In the genomic region with DNA sequence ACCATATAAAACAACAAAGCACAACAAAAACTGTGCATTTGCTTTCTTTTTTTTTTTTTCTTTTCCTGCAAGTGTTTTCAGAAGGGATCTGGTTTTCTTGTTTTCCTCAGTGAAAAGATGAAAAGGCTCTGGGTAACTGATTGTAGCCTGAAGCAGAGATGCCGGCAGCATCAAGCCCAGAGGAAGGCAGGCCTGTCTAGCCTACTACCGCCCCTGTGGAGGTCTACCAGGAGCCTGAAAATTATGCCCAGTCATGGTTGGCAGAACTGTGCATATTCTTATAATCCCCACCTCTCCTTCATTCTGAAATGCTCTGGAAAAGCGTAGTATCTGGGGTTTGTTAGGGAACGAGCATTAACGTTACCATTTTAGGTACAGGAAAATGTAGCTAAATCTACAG, we compare ENCODE assay signal across 1 cellular context.
TF ChIP-seq lines count a peak whose summit lies in the region.

No MANE protein-coding gene starts in this region.

TF ChIP-seq in IMR-90, 13 proteins besides CTCF, POLR2A, EP300 and RAD21:
- TF ChIP-seq CHD1 (IDR thresholded peaks at IDR 0.05; ENCODE audit: low read depth, low read length) (no peak), RFX5 (IDR thresholded peaks at IDR 0.05; ENCODE audit: low read depth, low read length) (no peak), MAFK (IDR thresholded peaks at IDR 0.05; ENCODE audit: low read depth, low read length) (0 out of 2 replicates have a peak, but pooled peaks have one; percentile 2), RCOR1 (IDR thresholded peaks at IDR 0.05; ENCODE audit: insufficient replicate concordance, low read length) (no peak), NFE2L2 (IDR thresholded peaks at IDR 0.05; ENCODE audit: low read depth, low read length) (peak; percentile 93)
